In the genomic region with DNA sequence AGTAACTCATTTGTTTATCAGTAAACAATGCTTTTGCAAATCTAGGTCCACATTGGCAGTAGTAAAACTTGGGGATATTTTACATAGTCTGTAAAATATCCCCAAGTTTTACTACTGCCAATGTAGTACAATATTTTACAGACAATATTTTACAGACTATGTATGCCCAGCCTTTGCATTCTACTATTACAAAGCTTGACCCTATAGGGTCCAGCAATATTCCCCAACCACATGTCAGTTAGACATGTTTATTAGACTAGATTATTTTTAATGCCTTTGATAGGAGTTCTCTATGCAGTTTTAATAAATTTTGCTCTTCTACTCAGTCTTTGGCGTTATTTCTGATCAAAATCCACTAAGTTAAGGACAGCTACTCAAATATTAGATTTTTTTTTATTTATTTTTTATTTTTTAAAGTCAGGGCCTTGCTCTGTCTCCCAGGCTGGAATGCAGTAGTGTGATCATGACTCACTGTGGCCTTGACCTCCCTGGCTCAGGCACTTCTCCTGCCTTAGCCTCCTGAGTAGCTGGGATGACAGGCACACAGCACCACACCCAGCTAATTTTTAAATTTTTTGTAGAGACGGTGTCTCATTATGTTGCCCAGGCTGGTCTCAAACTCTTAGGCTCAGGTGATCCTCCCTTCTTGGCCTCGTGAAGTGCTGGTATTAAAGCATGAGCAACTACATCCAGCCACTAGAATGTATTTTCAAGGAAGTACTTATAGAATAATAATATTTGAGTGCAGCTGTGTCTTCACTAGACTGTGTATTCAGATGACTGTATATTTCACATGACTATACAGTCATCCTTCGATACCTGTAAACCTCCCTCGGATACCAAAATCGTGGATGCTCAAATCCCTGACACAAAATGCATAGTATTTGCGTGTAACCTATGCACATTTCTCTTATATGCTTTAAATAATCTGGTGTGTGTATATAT, we compare ENCODE assay signal across 1 cellular context.
A peak's percentile ranks its signal among the peaks of the same experiment; 100 is the strongest.
TF ChIP-seq lines count a peak whose summit lies in the region.

No MANE protein-coding gene starts in this region.

TF ChIP-seq in IMR-90, 13 proteins besides CTCF, POLR2A, EP300 and RAD21:
- TF ChIP-seq FOS (IDR thresholded peaks at IDR 0.05; ENCODE audit: low read depth, low read length) (peak; percentile 54), BHLHE40 (IDR thresholded peaks at IDR 0.05; ENCODE audit: low read depth, low read length) (0 out of 2 replicates have a peak, but pooled peaks have one; percentile 26), MXI1 (IDR thresholded peaks at IDR 0.05; ENCODE audit: borderline replicate concordance, low read depth, low read length) (no peak)
